5 cellular contexts compared by ENCODE assay signal in genomic region chr13:40914863-40915262, GRCh38.
DNase-seq lines count a peak whose midpoint lies in the region; ATAC-seq, FAIRE-seq and TF ChIP-seq lines count a peak whose summit lies in the region.
"Not testable (repeated sequence)": the region's sequence is repeated elsewhere in the genome, so short reads cannot be mapped to it uniquely, and the experiment has no call there.

No MANE protein-coding gene starts in this region.

- ATAC-seq in left colon, result peak; percentile 77
- ATAC-seq in right lobe of liver, result peak in 3 of 4 donors; percentile 22 to 57 (median 47)
- ATAC-seq in pancreas, result peak in 3 of 4 donors; percentile 23 to 44 (median 30)

- H3K9me3 ChIP-seq in right lobe of liver, pancreas: not testable (repeated sequence)

- TF ChIP-seq POLR2A in right lobe of liver (IDR thresholded peaks at IDR 0.05), result not testable (repeated sequence)

- not testable (repeated sequence) for H3K36me3 ChIP-seq in right lobe of liver, pancreas

- FAIRE-seq in GM18507 (lab: Jason Lieb, UNC), result peak; percentile 15
- FAIRE-seq in colon (lab: Jason Lieb, UNC), result peak; percentile 53
- FAIRE-seq in pancreas (lab: Jason Lieb, UNC), result peak; percentile 81

- H3K27me3 ChIP-seq in right lobe of liver, pancreas: not testable (repeated sequence)

- DNase-seq in GM18507 (ENCODE audit: extremely low spot score, insufficient read length, low read depth); left colon; right lobe of liver; pancreas: not testable (repeated sequence)

- H3K4me3 ChIP-seq in right lobe of liver, pancreas: not testable (repeated sequence)

- intact Hi-C loops in left colon (cut with DNase I, micrococcal nuclease); right lobe of liver (cut with DNase I); pancreas (cut with DNase I): not testable (repeated sequence)

- H3K4me1 ChIP-seq in right lobe of liver, result not testable (repeated sequence)
- H3K4me1 ChIP-seq in pancreas, result peaks cover 5 to 16% (median 8%) of the 10 kb centered on the region in 3 donors

- TF ChIP-seq CTCF in right lobe of liver (IDR thresholded peaks at IDR 0.05); pancreas (IDR thresholded peaks at IDR 0.05): not testable (repeated sequence)

- H3K27ac ChIP-seq in right lobe of liver, pancreas: not testable (repeated sequence)
